8 cellular contexts compared by ENCODE assay signal in genomic region chr2:149587950-149588487, GRCh38. TPM values are rescaled to one million over a fixed set of nuclear protein-coding genes. Genes with fewer than 3 reads are reported as not detected.
DNase-seq lines count a peak whose midpoint lies in the region; ATAC-seq and TF ChIP-seq lines count a peak whose summit lies in the region.

No MANE protein-coding gene starts in this region.

- peaks cover 11% of the 10 kb centered on the region for H3K27me3 ChIP-seq in mononuclear cell (ENCODE audit: insufficient read depth, low read length)

- peaks cover 19% of the 10 kb centered on the region for H3K4me1 ChIP-seq in mononuclear cell (ENCODE audit: insufficient read depth, low read length)

- H3K4me3 ChIP-seq in AG10803 (ENCODE audit: low read length) (peak overlapping the region; percentile 93), astrocyte of the spinal cord (ENCODE audit: low read depth, low read length) (peak overlapping the region; percentile 98), mononuclear cell (ENCODE audit: low read length) (peak overlapping the region; percentile 73)

- in situ Hi-C loops in astrocyte of the spinal cord (cut with HindIII; ENCODE audit: low sequenced_read_pairs) = no loop called here

- H3K9me3 ChIP-seq in mononuclear cell (ENCODE audit: low read depth, low read length) = no peaks in the 10 kb centered on the region

- TF ChIP-seq CTCF in AG10803 (conservative IDR thresholded peaks at IDR 0.05; ENCODE audit: low read length) = no peak
- no peak for TF ChIP-seq CTCF in astrocyte of the spinal cord (IDR thresholded peaks at IDR 0.05; ENCODE audit: low read depth, low read length)

- DNase-seq in AG10803 (ENCODE audit: low read depth) (no peak), astrocyte of the spinal cord (ENCODE audit: low read depth, low spot score) (no peak), NCI-H187 (lab: John Stamatoyannopoulos, UW) (no peak), NCI-H446 treated with DMSO at 0.1 percent for 48 hours (lab: John Stamatoyannopoulos, UW) (no peak)
- DNase-seq in effector CD8-positive, alpha-beta T cell (lab: John Stamatoyannopoulos, UW) = no peak

- ATAC-seq in GM19328 (IDR thresholded peaks at IDR 0.05; ENCODE audit: unreplicated experiment) (peak; percentile 28), HG03442 (IDR thresholded peaks at IDR 0.05; ENCODE audit: unreplicated experiment) (peak; percentile 17)

RNA-seq across cellular contexts. Expression of gene MMADHC, which starts 0.4 kb away (rescaled TPM):
- 135 TPM for total RNA-seq in mononuclear cell
